In genomic region chr10:121969086-121969485, GRCh38 we compare ENCODE assay signal across 1 cellular context. TPM values are rescaled to one million over a fixed set of nuclear protein-coding genes. Genes with fewer than 3 reads are reported as not detected.
"Had no signal": no experiment of that assay in that cellular context is flagged by ENCODE, and none has a peak within 500 bp of the region (broad histone marks: within the 10 kb centered on the region; RNA-seq: fewer than 3 reads in every experiment).

No MANE protein-coding gene starts in this region.

RNA-seq across cellular contexts. Expression of gene TACC2, which starts 19.9 kb away (rescaled TPM):
- total RNA-seq: mononuclear cell had no signal
